Comparison of ENCODE assay signal across 8 cellular contexts in genomic region chr6:22145823-22146379, GRCh38.
DNase-seq lines count a peak whose midpoint lies in the region; ATAC-seq and TF ChIP-seq lines count a peak whose summit lies in the region.

No MANE protein-coding gene starts in this region.

- peak overlapping the region; percentile 27 for H3K18ac ChIP-seq in IMR-90 (ENCODE audit: low read depth, low read length)

- peak overlapping the region; percentile 16; the same call in 1 of the 3 replicates for H2BK15ac ChIP-seq in IMR-90 (ENCODE audit: low read depth, low read length)

- H3K4me3 ChIP-seq in IMR-90 (ENCODE audit: insufficient read depth, low read depth, low read length) (no peak overlapping the region), smooth muscle cell (no peak overlapping the region)

- WGBS in IMR-90 (ENCODE audit: extremely low coverage in 2 of 2, insufficient read length in 1 of 2), 2 experiments: no CpG with 5 or more reads among the region's 5 CpGs
- WGBS in smooth muscle cell (ENCODE audit: low lambda C conversion rate): 20% methylated on average over 5 of the region's 5 CpGs

- peak overlapping the region; percentile 68 for H3K4me3 Mint-ChIP-seq in activated naive CD8-positive, alpha-beta T cell

- ATAC-seq in IMR-90 (ENCODE audit: low read depth) (peak; percentile 12; the same call in 1 of the 2 replicates), HG03097 (IDR thresholded peaks at IDR 0.05; ENCODE audit: low FRiP score, unreplicated experiment) (no peak), GM21529 (IDR thresholded peaks at IDR 0.05; ENCODE audit: unreplicated experiment) (no peak)

- H4K8ac ChIP-seq in IMR-90 (ENCODE audit: low read depth in 2 of 2, low read length in 2 of 2): peak overlapping the region; percentile 47 to 49; a peak in 2 of 4 replicates

- H3K9me3 Mint-ChIP-seq in activated naive CD8-positive, alpha-beta T cell (ENCODE audit: low read depth): no peaks in the 10 kb centered on the region

- H2AFZ ChIP-seq in IMR-90 (replicated peaks; ENCODE audit: low read length, poor library complexity) (peak overlapping the region; percentile 7), smooth muscle cell (ENCODE audit: low read depth) (no peak overlapping the region)

- peaks cover 12% of the 10 kb centered on the region; the same call in 1 of the 2 replicates for H3K9me1 ChIP-seq in IMR-90 (ENCODE audit: insufficient read depth, low read length)

- H3K27me3 ChIP-seq in IMR-90 (ENCODE audit: control insufficient read depth, insufficient read depth, low read length): no peaks in the 10 kb centered on the region
- no peaks in the 10 kb centered on the region for H3K27me3 ChIP-seq in smooth muscle cell (ENCODE audit: low read depth)

- in situ Hi-C loops in IMR-90 (cut with MboI; ENCODE audit: low sequenced_read_pairs): loop anchor here (10.0 to 25.0 kb wide), 2 partner anchors 551 to 1584 kb away; partner anchors contain the start of gene SOX4

- CTCF ChIA-PET in IMR-90 (lab: Yijun Ruan, JAX): interaction anchor here (0.6 to 1.0 kb wide), 4 partner anchors 118 to 1272 kb away, joined by 3 read pairs; partner anchors contain the start of gene SOX4

- no peak overlapping the region; the same call in 1 of the 2 replicates for H3K14ac ChIP-seq in IMR-90 (replicated peaks; ENCODE audit: low read depth, low read length)

- peaks cover 28% of the 10 kb centered on the region for H3F3A ChIP-seq in smooth muscle cell (ENCODE audit: low read depth)

- no peaks in the 10 kb centered on the region for H3K79me2 ChIP-seq in smooth muscle cell (ENCODE audit: low read depth)

- no TSS peak for BruUV-seq in IMR-90 (replicated peaks; lab: Mats Ljungman, UMichigan)

- peak overlapping the region; percentile 4; the same call in 1 of the 2 replicates for H4K5ac ChIP-seq in IMR-90 (ENCODE audit: low read depth, low read length)

- peak overlapping the region; percentile 34; the same call in 1 of the 2 replicates for H3K9ac ChIP-seq in IMR-90 (ENCODE audit: low read depth, low read length)
- no peak overlapping the region for H3K9ac ChIP-seq in smooth muscle cell (ENCODE audit: low read depth)

- H3K36me3 ChIP-seq in IMR-90 (ENCODE audit: control insufficient read depth, insufficient read depth, low read length) (no peaks in the 10 kb centered on the region), smooth muscle cell (ENCODE audit: low read depth) (no peaks in the 10 kb centered on the region)

- peak overlapping the region; percentile 70 for H2BK120ac ChIP-seq in IMR-90 (ENCODE audit: low read depth, low read length)

- 0 out of 2 replicates have a peak, but pooled peaks have one; percentile 35 for TF ChIP-seq RAD21 in IMR-90 (IDR thresholded peaks at IDR 0.05; ENCODE audit: low read length)

- H3K4ac ChIP-seq in IMR-90 (ENCODE audit: low read depth, low read length): peak overlapping the region; percentile 64

- peaks cover 30% of the 10 kb centered on the region for H3K27me3 Mint-ChIP-seq in activated naive CD8-positive, alpha-beta T cell

- H2AK9ac ChIP-seq in IMR-90 (replicated peaks; ENCODE audit: low read depth, low read length, poor library complexity): no peak overlapping the region

- H3K27ac ChIP-seq in IMR-90 (ENCODE audit: insufficient read depth, low read length) (peak overlapping the region; percentile 47; the same call in 1 of the 2 replicates), smooth muscle cell (ENCODE audit: low read depth) (peak overlapping the region; percentile 52)

- POLR2A ChIA-PET in IMR-90 (lab: Charles Lee; ENCODE audit: unreplicated experiment): interaction anchor here (0.6 to 4.8 kb wide), 2 partner anchors 121 to 551 kb away, joined by 3 to 36 read pairs; partner anchors contain the start of gene SOX4

- H3K36me3 Mint-ChIP-seq in activated naive CD8-positive, alpha-beta T cell: no peaks in the 10 kb centered on the region

- H4K20me1 ChIP-seq in IMR-90 (ENCODE audit: insufficient read depth, low read length) (no peaks in the 10 kb centered on the region), smooth muscle cell (ENCODE audit: low read depth) (no peaks in the 10 kb centered on the region)

- H3K4me1 ChIP-seq in IMR-90 (ENCODE audit: control insufficient read depth, insufficient read depth, low read length): peaks cover 24% of the 10 kb centered on the region
- peaks cover 58% of the 10 kb centered on the region for H3K4me1 ChIP-seq in smooth muscle cell (ENCODE audit: low read depth)

- peak overlapping the region; percentile 34; the same call in 1 of the 2 replicates for H3K23ac ChIP-seq in IMR-90 (ENCODE audit: low read depth, low read length)

- H3K4me2 ChIP-seq in IMR-90 (ENCODE audit: low read depth, low read length): peak overlapping the region; percentile 34; the same call in 1 of the 2 replicates
- peak overlapping the region; percentile 58 for H3K4me2 ChIP-seq in smooth muscle cell

- H2AK5ac ChIP-seq in IMR-90 (ENCODE audit: low read depth, low read length): peak overlapping the region; percentile 69; the same call in 1 of the 2 replicates

- peak overlapping the region; percentile 30; the same call in 1 of the 2 replicates for H3K56ac ChIP-seq in IMR-90 (ENCODE audit: extremely low read depth, insufficient read depth, low read length)

- peak overlapping the region; percentile 68 for H2BK20ac ChIP-seq in IMR-90 (ENCODE audit: low read depth, low read length)

- H3K79me1 ChIP-seq in IMR-90 (ENCODE audit: low read depth in 1 of 2, low read length in 2 of 2): 0 out of 4 replicates have a peak, but pooled peaks cover 0 to 3% of the 10 kb centered on the region in 2 experiments

- DNase-seq in AG20443 (ENCODE audit: low spot score) (peak; percentile 56), IMR-90 (peak; percentile 78), hepatic stellate cell (ENCODE audit: low spot score) (peak; percentile 38), smooth muscle cell (lab: John Stamatoyannopoulos, UW; ENCODE audit: unreplicated experiment) (no peak)
- DNase-seq in stimulated activated CD4-positive, alpha-beta T cell treated with anti-CD3 and anti-CD28 coated beads, Interleukin-2, amount 100 ng/mL, for 48 hours: no peak

- dilution Hi-C loops in IMR-90 (cut with HindIII; ENCODE audit: low sequenced_read_pairs, unreplicated experiment): no loop called here

- TF ChIP-seq CTCF in IMR-90 (conservative IDR thresholded peaks at IDR 0.05; ENCODE audit: low read depth, low read length) (peak; percentile 43), smooth muscle cell (IDR thresholded peaks at IDR 0.05; ENCODE audit: borderline replicate concordance, insufficient read depth, poor library complexity, severe bottlenecking) (no peak)

- peak overlapping the region; percentile 91 for H4K91ac ChIP-seq in IMR-90 (ENCODE audit: insufficient read depth, low read depth, low read length)

- no peak overlapping the region for H3K27ac Mint-ChIP-seq in activated naive CD8-positive, alpha-beta T cell

- intact Hi-C loops in IMR-90 (cut with micrococcal nuclease): loop anchor here (2.0 to 10.0 kb wide), 10 partner anchors 101 to 1581 kb away; no protein-coding TSS in a partner anchor

- no peaks in the 10 kb centered on the region for H3K9me3 ChIP-seq in IMR-90 (ENCODE audit: control insufficient read depth, insufficient read depth, low read length)
- H3K9me3 ChIP-seq in smooth muscle cell (replicated peaks; ENCODE audit: low read depth): no peaks in the 10 kb centered on the region

- no peak for TF ChIP-seq POLR2A in IMR-90 (IDR thresholded peaks at IDR 0.05; ENCODE audit: low read depth, low read length)

- peaks cover 33% of the 10 kb centered on the region for H3K4me1 Mint-ChIP-seq in activated naive CD8-positive, alpha-beta T cell (ENCODE audit: low read depth)

- peak overlapping the region; percentile 19 for H2BK5ac ChIP-seq in IMR-90 (ENCODE audit: low read depth, low read length, poor library complexity, severe bottlenecking)

TF ChIP-seq in IMR-90, 13 proteins besides CTCF, POLR2A, EP300 and RAD21:
- TF ChIP-seq SMC3 (IDR thresholded peaks at IDR 0.05; ENCODE audit: low read depth, low read length) (no peak; the same call in 1 of the 2 replicates), USF2 (IDR thresholded peaks at IDR 0.05; ENCODE audit: low read depth, low read length) (peak; percentile 79)

Comparison
In these comparisons a context has a peak if more than half of its experiments do, and no peak if none do; other contexts are left out.
1. DNase-seq: peak in AG20443 (single experiment), IMR-90 (single experiment) and hepatic stellate cell (single experiment); none in smooth muscle cell (single experiment) and stimulated activated CD4-positive, alpha-beta T cell treated with anti-CD3 and anti-CD28 coated beads, Interleukin-2, amount 100 ng/mL, for 48 hours (0 of 2).